15 cellular contexts compared by ENCODE assay signal in the genomic region with DNA sequence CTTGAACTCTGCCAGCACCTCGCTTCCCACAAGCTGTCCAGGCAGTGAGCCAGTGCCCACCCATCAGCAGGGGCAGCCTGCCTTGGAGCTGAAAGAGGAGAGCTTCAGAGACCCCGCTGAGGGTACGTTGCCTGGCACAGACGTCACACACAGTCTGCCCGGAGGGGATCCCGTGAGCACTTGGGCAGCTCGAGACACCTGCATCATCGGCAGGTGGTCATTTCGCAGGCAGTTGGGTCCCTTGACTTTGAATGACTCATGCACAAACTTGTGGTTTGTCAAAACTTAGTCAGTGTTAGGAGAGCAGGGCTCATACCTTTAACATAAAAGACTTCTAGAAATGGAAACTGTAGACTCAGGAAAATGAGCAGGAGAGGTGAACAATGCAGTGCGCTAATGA. TPM values are rescaled to one million over a fixed set of nuclear protein-coding genes. Genes with fewer than 3 reads are reported as not detected.
DNase-seq lines count a peak whose midpoint lies in the region; ATAC-seq and TF ChIP-seq lines count a peak whose summit lies in the region.
"Had no signal": no experiment of that assay in that cellular context is flagged by ENCODE, and none has a peak within 500 bp of the region (broad histone marks: within the 10 kb centered on the region; RNA-seq: fewer than 3 reads in every experiment).

No MANE protein-coding gene starts in this region.

- H3K27me3 Mint-ChIP-seq in activated T-cell treated with anti-CD3 and anti-CD28 coated beads, Interleukin-2, amount 50 U/mL, for 24 hours = no peaks in the 10 kb centered on the region
- H3K27me3 Mint-ChIP-seq in HFFc6 (ENCODE audit: insufficient read depth) = no peaks in the 10 kb centered on the region
- H3K27me3 Mint-ChIP-seq in activated CD4-positive, alpha-beta memory T cell treated with anti-CD3 and anti-CD28 coated beads, Interleukin-2, amount 10 ng/mL, durations not matched to agents 7 days and 5 days = no peaks in the 10 kb centered on the region
- H3K27me3 Mint-ChIP-seq: type B pancreatic cell had no signal

- peaks cover 89% of the 10 kb centered on the region for H3K36me3 ChIP-seq in Karpas-422 (ENCODE audit: insufficient read depth, low read length)

- no peaks in the 10 kb centered on the region for H4K20me1 ChIP-seq in Karpas-422 (ENCODE audit: insufficient read depth, low read depth, low read length)

- H3K79me2 ChIP-seq in Karpas-422 (ENCODE audit: low read length) = peaks cover 36% of the 10 kb centered on the region

- H3K36me3 Mint-ChIP-seq in activated T-cell treated with anti-CD3 and anti-CD28 coated beads, Interleukin-2, amount 50 U/mL, for 24 hours (ENCODE audit: low read depth) = peaks cover 97% of the 10 kb centered on the region
- peaks cover 32% of the 10 kb centered on the region for H3K36me3 Mint-ChIP-seq in HFFc6 (ENCODE audit: low read depth)
- H3K36me3 Mint-ChIP-seq in activated CD4-positive, alpha-beta memory T cell treated with anti-CD3 and anti-CD28 coated beads, Interleukin-2, amount 10 ng/mL, durations not matched to agents 7 days and 5 days (ENCODE audit: low read depth) = peaks cover 91% of the 10 kb centered on the region

- H3K4me3 Mint-ChIP-seq in activated T-cell treated with anti-CD3 and anti-CD28 coated beads, Interleukin-2, amount 50 U/mL, for 24 hours = no peak overlapping the region
- H3K4me3 Mint-ChIP-seq in HFFc6 = no peak overlapping the region
- H3K4me3 Mint-ChIP-seq in activated CD4-positive, alpha-beta memory T cell treated with anti-CD3 and anti-CD28 coated beads, Interleukin-2, amount 10 ng/mL, durations not matched to agents 7 days and 5 days = no peak overlapping the region
- H3K4me3 Mint-ChIP-seq: type B pancreatic cell had no signal

- no peak overlapping the region for H3K9ac ChIP-seq in Karpas-422 (ENCODE audit: low read length)

- no peak for ATAC-seq in GM19395 (IDR thresholded peaks at IDR 0.05; ENCODE audit: unreplicated experiment)
- ATAC-seq: gastrocnemius medialis had no signal

- CTCF ChIA-PET in activated CD4-positive, alpha-beta memory T cell treated with anti-CD3 and anti-CD28 coated beads, Interleukin-2, amount 10 ng/mL, durations not matched to agents 7 days and 5 days (lab: Charles Lee) = interaction anchor here (1.0 to 3.4 kb wide), 2 partner anchors 14 to 38 kb away, joined by 4 to 52 read pairs; no protein-coding TSS in a partner anchor

- no peak for TF ChIP-seq CTCF in HFFc6 (IDR thresholded peaks at IDR 0.05)

- H2AFZ ChIP-seq in Karpas-422 (ENCODE audit: low read length) = no peak overlapping the region

- no peak overlapping the region for H3K27ac ChIP-seq in Karpas-422 (ENCODE audit: low read length)
- H3K27ac ChIP-seq: gastrocnemius medialis, sigmoid colon had no signal

- peaks cover 47% of the 10 kb centered on the region for H3K4me1 Mint-ChIP-seq in activated T-cell treated with anti-CD3 and anti-CD28 coated beads, Interleukin-2, amount 50 U/mL, for 24 hours (ENCODE audit: low read depth)
- peaks cover 37% of the 10 kb centered on the region for H3K4me1 Mint-ChIP-seq in HFFc6 (ENCODE audit: low read depth)
- peaks cover 49% of the 10 kb centered on the region for H3K4me1 Mint-ChIP-seq in activated CD4-positive, alpha-beta memory T cell treated with anti-CD3 and anti-CD28 coated beads, Interleukin-2, amount 10 ng/mL, durations not matched to agents 7 days and 5 days

- no peaks in the 10 kb centered on the region for H3K9me3 ChIP-seq in Karpas-422 (ENCODE audit: low read length)
- H3K9me3 ChIP-seq: gastrocnemius medialis, sigmoid colon had no signal

- H3K4me2 ChIP-seq in Karpas-422 (ENCODE audit: low read depth, low read length, poor library complexity, severe bottlenecking) = no peak overlapping the region

- no peak overlapping the region for H3K4me3 ChIP-seq in Karpas-422 (ENCODE audit: low read length)
- H3K4me3 ChIP-seq: gastrocnemius medialis, sigmoid colon had no signal

- no peaks in the 10 kb centered on the region for H3K27me3 ChIP-seq in Karpas-422 (ENCODE audit: low read length)
- H3K27me3 ChIP-seq: gastrocnemius medialis, sigmoid colon had no signal

- peak overlapping the region; percentile 80 for H3K27ac Mint-ChIP-seq in activated T-cell treated with anti-CD3 and anti-CD28 coated beads, Interleukin-2, amount 50 U/mL, for 24 hours
- H3K27ac Mint-ChIP-seq in HFFc6 = no peak overlapping the region
- peak overlapping the region; percentile 42 for H3K27ac Mint-ChIP-seq in activated CD4-positive, alpha-beta memory T cell treated with anti-CD3 and anti-CD28 coated beads, Interleukin-2, amount 10 ng/mL, durations not matched to agents 7 days and 5 days
- H3K27ac Mint-ChIP-seq: type B pancreatic cell had no signal

- POLR2A ChIA-PET in activated CD4-positive, alpha-beta memory T cell treated with anti-CD3 and anti-CD28 coated beads, Interleukin-2, amount 10 ng/mL, durations not matched to agents 7 days and 5 days (lab: Charles Lee) = interaction anchor here (1.5 to 13.8 kb wide), 3 partner anchors 21 to 38 kb away, joined by 3 to 371 read pairs (median 11); a partner anchor contains a TSS

- H3K9me3 Mint-ChIP-seq in activated T-cell treated with anti-CD3 and anti-CD28 coated beads, Interleukin-2, amount 50 U/mL, for 24 hours = no peaks in the 10 kb centered on the region
- H3K9me3 Mint-ChIP-seq in HFFc6 = no peaks in the 10 kb centered on the region
- H3K9me3 Mint-ChIP-seq in activated CD4-positive, alpha-beta memory T cell treated with anti-CD3 and anti-CD28 coated beads, Interleukin-2, amount 10 ng/mL, durations not matched to agents 7 days and 5 days = no peaks in the 10 kb centered on the region
- H3K9me3 Mint-ChIP-seq: type B pancreatic cell had no signal

- no peak for DNase-seq in activated T-cell treated with anti-CD3 and anti-CD28 coated beads, Interleukin-2, amount 50 U/mL, for 24 hours
- no peak for DNase-seq in activated T-cell treated with anti-CD3 and anti-CD28 coated beads for 4 hours
- peak; percentile 29 for DNase-seq in HFFc6
- DNase-seq in activated CD4-positive, alpha-beta memory T cell treated with anti-CD3 and anti-CD28 coated beads, Interleukin-2, amount 10 ng/mL, durations not matched to agents 7 days and 5 days = no peak
- peak; percentile 90 for DNase-seq in kidney tubule cell (ENCODE audit: low spot score)
- DNase-seq in NCI-H1694 (lab: John Stamatoyannopoulos, UW) = no peak
- no peak for DNase-seq in Karpas-422
- DNase-seq: Calu3; gastrocnemius medialis; mesendoderm; MV-4-11; sigmoid colon; stimulated activated CD4-positive, alpha-beta T cell treated with anti-CD3 and anti-CD28 coated beads, Interleukin-4, amount 100 ng/mL, for 4 hours had no signal

- H3K4me1 ChIP-seq in Karpas-422 (ENCODE audit: low read length) = no peaks in the 10 kb centered on the region

- no peaks in the 10 kb centered on the region for H3K9me2 ChIP-seq in Karpas-422 (replicated peaks; ENCODE audit: insufficient read depth, low read length)

RNA-seq across cellular contexts. Expression of a gene that starts 9.9 kb away (rescaled TPM):
- total RNA-seq in HFFc6 (2021; fragmentation: NEBNext Ultra II Directional; extraction: Animal tissue kit (Norgen Biotek cat#: 25700)) = 10 to 100 TPM; 44.2 to 95.3 (median 93.3) TPM
- 100 to 1,000 TPM; 213 TPM for total RNA-seq in activated CD4-positive, alpha-beta memory T cell treated with anti-CD3 and anti-CD28 coated beads, Interleukin-2, amount 10 ng/mL, durations not matched to agents 7 days and 5 days
- total RNA-seq in Karpas-422 (2014; rRNA removed; shearing (Covaris generic); ENCODE audit: low replicate concordance) = 22.0 and 37.6 TPM in 2 replicates

RNA-seq across cellular contexts. Expression of a gene that starts 10.1 kb away (rescaled TPM):
- total RNA-seq in HFFc6 (2021; fragmentation: NEBNext Ultra II Directional; extraction: Animal tissue kit (Norgen Biotek cat#: 25700)) = 10 to 100 TPM; 24.6 to 36.7 (median 27.7) TPM
- total RNA-seq in activated CD4-positive, alpha-beta memory T cell treated with anti-CD3 and anti-CD28 coated beads, Interleukin-2, amount 10 ng/mL, durations not matched to agents 7 days and 5 days = 10 to 100 TPM; 20.4 to 22.3 TPM
- 21.8 and 39.4 TPM in 2 replicates for total RNA-seq in Karpas-422 (2014; rRNA removed; shearing (Covaris generic); ENCODE audit: low replicate concordance)

RNA-seq across cellular contexts. Expression of a gene that starts 19.1 kb away (rescaled TPM):
- 10 to 100 TPM; 44.7 to 61.9 (median 58.4) TPM for total RNA-seq in HFFc6 (2021; fragmentation: NEBNext Ultra II Directional; extraction: Animal tissue kit (Norgen Biotek cat#: 25700))
- 100 to 1,000 TPM; 105 to 107 TPM for total RNA-seq in activated CD4-positive, alpha-beta memory T cell treated with anti-CD3 and anti-CD28 coated beads, Interleukin-2, amount 10 ng/mL, durations not matched to agents 7 days and 5 days
- 82.1 and 92.4 TPM in 2 replicates for total RNA-seq in Karpas-422 (2014; rRNA removed; shearing (Covaris generic); ENCODE audit: low replicate concordance)

RNA-seq across cellular contexts. Expression of a gene that starts 47.1 kb away (rescaled TPM):
- 1 to 10 TPM; 2.3 to 3.2 (median 2.7) TPM for total RNA-seq in HFFc6 (2021; fragmentation: NEBNext Ultra II Directional; extraction: Animal tissue kit (Norgen Biotek cat#: 25700))
- under 1 TPM; 0.65 to 0.91 TPM for total RNA-seq in activated CD4-positive, alpha-beta memory T cell treated with anti-CD3 and anti-CD28 coated beads, Interleukin-2, amount 10 ng/mL, durations not matched to agents 7 days and 5 days
- total RNA-seq in Karpas-422 (2014; rRNA removed; shearing (Covaris generic); ENCODE audit: low replicate concordance) = 1.5 and 3.6 TPM in 2 replicates

Comparison
In these comparisons a context has a peak if more than half of its experiments do, and no peak if none do; other contexts are left out.
1. DNase-seq: peak in HFFc6 (single experiment) and kidney tubule cell (single experiment); none in activated T-cell treated with anti-CD3 and anti-CD28 coated beads, Interleukin-2, amount 50 U/mL, for 24 hours (single experiment), activated T-cell treated with anti-CD3 and anti-CD28 coated beads for 4 hours (single experiment), activated CD4-positive, alpha-beta memory T cell treated with anti-CD3 and anti-CD28 coated beads, Interleukin-2, amount 10 ng/mL, durations not matched to agents 7 days and 5 days (single experiment), NCI-H1694 (single experiment) and Karpas-422 (single experiment).